1 cellular context compared by ENCODE assay signal in genomic region chr12:111396271-111396670, GRCh38.
TF ChIP-seq lines count a peak whose summit lies in the region.

No MANE protein-coding gene starts in this region.

TF ChIP-seq in HepG2, 621 proteins besides CTCF, POLR2A, EP300 and RAD21:
- TF ChIP-seq ZSCAN21 (CRISPR knock-in tag; IDR thresholded peaks at IDR 0.05; ENCODE audit: borderline replicate concordance) = peak; percentile 3; the same call in 1 of the 2 replicates
TF ChIP-seq in HepG2: peak in this region for 1; not testable (repeated sequence) for 620.
